In the genomic region with DNA sequence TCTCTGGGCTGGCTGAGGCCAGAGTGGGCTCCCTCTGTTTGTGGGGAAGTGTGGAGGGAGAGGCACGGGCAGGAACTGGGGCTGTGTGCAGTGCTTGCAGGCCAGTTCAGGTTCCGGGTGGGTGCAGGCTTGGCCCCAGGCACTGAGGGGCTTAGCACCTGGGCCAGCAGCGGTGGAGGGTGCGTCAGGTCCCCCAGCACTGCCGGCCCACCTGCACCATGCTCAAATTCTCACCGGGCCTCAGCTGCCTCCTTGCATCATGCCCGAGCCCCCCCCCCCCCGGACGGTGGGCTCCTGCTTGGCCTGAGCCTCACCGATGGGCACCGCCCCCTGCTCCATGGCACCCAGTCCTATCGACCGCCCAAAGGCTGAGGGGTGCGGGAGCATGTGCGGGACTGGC, we compare ENCODE assay signal across 36 cellular contexts. TPM values are rescaled to one million over a fixed set of nuclear protein-coding genes. Genes with fewer than 3 reads are reported as not detected.
"Had no signal": no experiment of that assay in that cellular context is flagged by ENCODE, and none has a peak within 500 bp of the region (broad histone marks: within the 10 kb centered on the region; RNA-seq: fewer than 3 reads in every experiment).

No MANE protein-coding gene starts in this region.

- H3K36me3 ChIP-seq: MG63 had no signal

- H3K4me3 ChIP-seq: MG63 had no signal

- H3K27me3 ChIP-seq: MG63 had no signal

- DNase-seq: Karpas-422, Kasumi-1, MG63, MM.1S, MV-4-11, NCI-H1048, NCI-H1092, NCI-H1092 treated with DMSO at 0.1 percent for 48 hours, NCI-H1105, NCI-H1105 treated with DMSO at 0.1 percent for 48 hours, NCI-H1417, NCI-H1417 treated with DMSO at 0.1 percent for 48 hours, NCI-H1436, NCI-H1436 treated with DMSO at 0.1 percent for 48 hours, NCI-H146, NCI-H1694, NCI-H1694 treated with DMSO at 0.1 percent for 48 hours, NCI-H187, NCI-H187 treated with DMSO at 0.1 percent for 48 hours, NCI-H1930, NCI-H2029, NCI-H2029 treated with DMSO at 0.1 percent for 48 hours, NCI-H2081, NCI-H2081 treated with DMSO at 0.1 percent for 48 hours, NCI-H2107, NCI-H2171, NCI-H2171 treated with DMSO at 0.1 percent for 48 hours, NCI-H2227 treated with DMSO at 0.1 percent for 48 hours, NCI-H226, NCI-H345, NCI-H446, NCI-H446 treated with DMSO at 0.1 percent for 48 hours, NCI-H510A, NCI-H510A treated with DMSO at 0.1 percent for 48 hours had no signal

RNA-seq across cellular contexts. Expression of a gene that starts 26.3 kb away (rescaled TPM):
- total RNA-seq: LHCN-M2, MCF 10A had no signal
